In genomic region chr14:67963960-67964359, GRCh38 we compare ENCODE assay signal across 1 cellular context.
TF ChIP-seq lines count a peak whose summit lies in the region.

No MANE protein-coding gene starts in this region.

TF ChIP-seq in SK-N-SH, 30 proteins besides CTCF, POLR2A, EP300 and RAD21 (continued from another document):
- TF ChIP-seq REST (IDR thresholded peaks at IDR 0.05; ENCODE audit: low read depth, low read length) (no peak), SIN3A (IDR thresholded peaks at IDR 0.05; ENCODE audit: borderline replicate concordance, low read depth, low read length) (no peak), CHD2 (IDR thresholded peaks at IDR 0.05; ENCODE audit: low read length, partially characterized antibody) (no peak), ZBTB33 (IDR thresholded peaks at IDR 0.05; ENCODE audit: borderline replicate concordance, low read depth) (no peak)
